In genomic region chr9:126406075-126406675, GRCh38 we compare ENCODE assay signal across 1 cellular context.
TF ChIP-seq lines count a peak whose summit lies in the region.

No MANE protein-coding gene starts in this region.

TF ChIP-seq in H1, 55 proteins besides CTCF, POLR2A, EP300 and RAD21 (continued from another document):
- no peak for TF ChIP-seq GABPA (IDR thresholded peaks at IDR 0.05; ENCODE audit: borderline replicate concordance, insufficient read depth, low read length)
- TF ChIP-seq NANOG (IDR thresholded peaks at IDR 0.05; ENCODE audit: insufficient read depth, low read depth, low read length, poor library complexity, severe bottlenecking) = no peak
- TF ChIP-seq CHD1 (IDR thresholded peaks at IDR 0.05; ENCODE audit: low read depth, low read length) = no peak
- no peak for TF ChIP-seq NRF1 (IDR thresholded peaks at IDR 0.05; ENCODE audit: low read depth, low read length)
